ENCODE assay signal across 1 cellular context in the genomic region with DNA sequence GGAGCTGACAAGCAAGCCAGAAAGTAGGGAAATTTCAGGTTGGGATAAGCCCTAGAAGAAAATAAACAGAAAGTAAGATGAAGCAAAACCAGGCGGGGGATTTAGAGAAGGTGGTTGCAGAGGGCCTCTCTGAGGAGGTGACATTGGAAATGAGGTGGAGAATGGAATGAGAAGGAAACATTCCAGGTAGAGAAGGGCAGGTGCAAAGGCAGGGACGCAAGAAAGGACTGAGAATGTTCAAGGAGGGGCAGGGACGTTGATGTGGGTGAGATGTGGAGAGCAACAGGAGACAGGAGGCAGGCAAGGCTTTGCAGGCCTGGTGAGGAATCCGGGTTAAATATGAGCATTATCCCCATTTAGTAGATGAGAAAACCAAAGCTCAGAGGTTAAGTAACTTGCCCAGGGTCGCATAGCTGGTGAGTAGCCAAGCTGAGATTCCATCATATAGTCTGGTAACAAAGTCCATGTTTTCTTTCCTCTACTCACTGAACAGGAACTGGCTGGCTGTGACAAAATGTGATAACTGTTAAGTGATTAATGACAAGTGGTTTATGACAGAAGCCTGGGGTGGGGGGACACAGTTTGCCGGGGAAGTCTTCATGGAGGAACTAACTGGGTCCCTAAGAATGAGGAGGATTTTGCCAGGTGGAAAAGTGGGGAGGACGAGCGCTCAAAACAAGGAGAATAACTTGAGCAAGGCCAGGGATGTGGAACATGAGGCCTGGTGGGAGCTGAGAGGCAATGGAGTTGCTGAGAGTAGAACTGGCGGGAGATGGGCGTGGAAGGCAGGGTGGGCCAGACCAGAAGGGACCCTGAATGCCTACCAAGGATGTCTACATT.
A peak's percentile ranks its signal among the peaks of the same experiment; 100 is the strongest.
TF ChIP-seq lines count a peak whose summit lies in the region.

No MANE protein-coding gene starts in this region.

TF ChIP-seq in HepG2, 621 proteins besides CTCF, POLR2A, EP300 and RAD21 (continued from another document and continues in another):
- TF ChIP-seq, protein P1, sequence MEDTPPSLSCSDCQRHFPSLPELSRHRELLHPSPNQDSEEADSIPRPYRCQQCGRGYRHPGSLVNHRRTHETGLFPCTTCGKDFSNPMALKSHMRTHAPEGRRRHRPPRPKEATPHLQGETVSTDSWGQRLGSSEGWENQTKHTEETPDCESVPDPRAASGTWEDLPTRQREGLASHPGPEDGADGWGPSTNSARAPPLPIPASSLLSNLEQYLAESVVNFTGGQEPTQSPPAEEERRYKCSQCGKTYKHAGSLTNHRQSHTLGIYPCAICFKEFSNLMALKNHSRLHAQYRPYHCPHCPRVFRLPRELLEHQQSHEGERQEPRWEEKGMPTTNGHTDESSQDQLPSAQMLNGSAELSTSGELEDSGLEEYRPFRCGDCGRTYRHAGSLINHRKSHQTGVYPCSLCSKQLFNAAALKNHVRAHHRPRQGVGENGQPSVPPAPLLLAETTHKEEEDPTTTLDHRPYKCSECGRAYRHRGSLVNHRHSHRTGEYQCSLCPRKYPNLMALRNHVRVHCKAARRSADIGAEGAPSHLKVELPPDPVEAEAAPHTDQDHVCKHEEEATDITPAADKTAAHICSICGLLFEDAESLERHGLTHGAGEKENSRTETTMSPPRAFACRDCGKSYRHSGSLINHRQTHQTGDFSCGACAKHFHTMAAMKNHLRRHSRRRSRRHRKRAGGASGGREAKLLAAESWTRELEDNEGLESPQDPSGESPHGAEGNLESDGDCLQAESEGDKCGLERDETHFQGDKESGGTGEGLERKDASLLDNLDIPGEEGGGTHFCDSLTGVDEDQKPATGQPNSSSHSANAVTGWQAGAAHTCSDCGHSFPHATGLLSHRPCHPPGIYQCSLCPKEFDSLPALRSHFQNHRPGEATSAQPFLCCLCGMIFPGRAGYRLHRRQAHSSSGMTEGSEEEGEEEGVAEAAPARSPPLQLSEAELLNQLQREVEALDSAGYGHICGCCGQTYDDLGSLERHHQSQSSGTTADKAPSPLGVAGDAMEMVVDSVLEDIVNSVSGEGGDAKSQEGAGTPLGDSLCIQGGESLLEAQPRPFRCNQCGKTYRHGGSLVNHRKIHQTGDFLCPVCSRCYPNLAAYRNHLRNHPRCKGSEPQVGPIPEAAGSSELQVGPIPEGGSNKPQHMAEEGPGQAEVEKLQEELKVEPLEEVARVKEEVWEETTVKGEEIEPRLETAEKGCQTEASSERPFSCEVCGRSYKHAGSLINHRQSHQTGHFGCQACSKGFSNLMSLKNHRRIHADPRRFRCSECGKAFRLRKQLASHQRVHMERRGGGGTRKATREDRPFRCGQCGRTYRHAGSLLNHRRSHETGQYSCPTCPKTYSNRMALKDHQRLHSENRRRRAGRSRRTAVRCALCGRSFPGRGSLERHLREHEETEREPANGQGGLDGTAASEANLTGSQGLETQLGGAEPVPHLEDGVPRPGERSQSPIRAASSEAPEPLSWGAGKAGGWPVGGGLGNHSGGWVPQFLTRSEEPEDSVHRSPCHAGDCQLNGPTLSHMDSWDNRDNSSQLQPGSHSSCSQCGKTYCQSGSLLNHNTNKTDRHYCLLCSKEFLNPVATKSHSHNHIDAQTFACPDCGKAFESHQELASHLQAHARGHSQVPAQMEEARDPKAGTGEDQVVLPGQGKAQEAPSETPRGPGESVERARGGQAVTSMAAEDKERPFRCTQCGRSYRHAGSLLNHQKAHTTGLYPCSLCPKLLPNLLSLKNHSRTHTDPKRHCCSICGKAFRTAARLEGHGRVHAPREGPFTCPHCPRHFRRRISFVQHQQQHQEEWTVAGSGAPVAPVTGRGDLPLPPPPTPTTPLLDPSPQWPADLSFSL (CRISPR knock-in tag; IDR thresholded peaks at IDR 0.05) = no peak
- TF ChIP-seq U2AF2 (IDR thresholded peaks at IDR 0.05; ENCODE audit: low read depth, low read length) = no peak
- peak; percentile 90 for TF ChIP-seq FOXA3 (CRISPR knock-in tag; IDR thresholded peaks at IDR 0.05)
- TF ChIP-seq, protein P2, sequence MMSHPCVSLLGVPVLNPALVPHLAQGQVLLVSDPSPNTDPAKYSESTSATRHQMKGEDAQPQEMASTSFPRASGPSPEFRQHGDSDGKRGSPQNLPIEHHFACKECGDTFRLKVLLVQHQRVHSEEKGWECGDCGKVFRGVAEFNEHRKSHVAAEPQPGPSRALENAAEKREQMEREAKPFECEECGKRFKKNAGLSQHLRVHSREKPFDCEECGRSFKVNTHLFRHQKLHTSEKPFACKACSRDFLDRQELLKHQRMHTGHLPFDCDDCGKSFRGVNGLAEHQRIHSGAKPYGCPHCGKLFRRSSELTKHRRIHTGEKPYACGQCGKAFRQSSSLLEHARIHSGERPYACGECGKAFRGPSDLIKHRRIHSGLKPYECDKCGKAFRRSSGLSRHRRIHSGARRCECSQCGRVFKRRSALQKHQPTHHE (CRISPR knock-in tag; IDR thresholded peaks at IDR 0.05; ENCODE audit: borderline replicate concordance) = peak; percentile 35
- peak; percentile 57; the same call in 1 of the 2 replicates for TF ChIP-seq ZNF350 (CRISPR knock-in tag; IDR thresholded peaks at IDR 0.05; ENCODE audit: borderline replicate concordance, low read depth)
- no peak for TF ChIP-seq ZNF101 (CRISPR knock-in tag; IDR thresholded peaks at IDR 0.05; ENCODE audit: borderline replicate concordance, low read depth)
- TF ChIP-seq HDAC6 (IDR thresholded peaks at IDR 0.05; ENCODE audit: low read depth, low read length) = no peak
- TF ChIP-seq GATAD2A (CRISPR knock-in tag; IDR thresholded peaks at IDR 0.05) = peak; percentile 94
- TF ChIP-seq GABPA (IDR thresholded peaks at IDR 0.05; ENCODE audit: low read depth, low read length) = no peak
- peak; percentile 68 for TF ChIP-seq GABPA (CRISPR knock-in tag; IDR thresholded peaks at IDR 0.05; ENCODE audit: low read depth)
- TF ChIP-seq CCDC6 (CRISPR knock-in tag; IDR thresholded peaks at IDR 0.05) = peak; percentile 80; the same call in 1 of the 2 replicates
- peak; percentile 95 for TF ChIP-seq MIER3 (CRISPR knock-in tag; IDR thresholded peaks at IDR 0.05; ENCODE audit: borderline replicate concordance)
- no peak; the same call in 1 of the 2 replicates for TF ChIP-seq ARHGAP35 (CRISPR knock-in tag; IDR thresholded peaks at IDR 0.05; ENCODE audit: borderline replicate concordance)
- peak; percentile 68 for TF ChIP-seq SNAPC2 (CRISPR knock-in tag; IDR thresholded peaks at IDR 0.05)
- TF ChIP-seq ZNF570 (CRISPR knock-in tag; IDR thresholded peaks at IDR 0.05; ENCODE audit: borderline replicate concordance) = no peak
- TF ChIP-seq ZMYM2 (CRISPR knock-in tag; IDR thresholded peaks at IDR 0.05) = peak; percentile 100
- TF ChIP-seq KLF6 (CRISPR knock-in tag; IDR thresholded peaks at IDR 0.05) = peak; percentile 71; the same call in 1 of the 2 replicates
- peak; percentile 47; the same call in 1 of the 2 replicates for TF ChIP-seq ZNF7 (CRISPR knock-in tag; IDR thresholded peaks at IDR 0.05)
- no peak; the same call in 1 of the 2 replicates for TF ChIP-seq ZNF460 (CRISPR knock-in tag; IDR thresholded peaks at IDR 0.05; ENCODE audit: borderline replicate concordance)
- TF ChIP-seq FOXK1 (CRISPR knock-in tag; IDR thresholded peaks at IDR 0.05; ENCODE audit: borderline replicate concordance, low read depth) = peak; percentile 93
- TF ChIP-seq, protein P3, sequence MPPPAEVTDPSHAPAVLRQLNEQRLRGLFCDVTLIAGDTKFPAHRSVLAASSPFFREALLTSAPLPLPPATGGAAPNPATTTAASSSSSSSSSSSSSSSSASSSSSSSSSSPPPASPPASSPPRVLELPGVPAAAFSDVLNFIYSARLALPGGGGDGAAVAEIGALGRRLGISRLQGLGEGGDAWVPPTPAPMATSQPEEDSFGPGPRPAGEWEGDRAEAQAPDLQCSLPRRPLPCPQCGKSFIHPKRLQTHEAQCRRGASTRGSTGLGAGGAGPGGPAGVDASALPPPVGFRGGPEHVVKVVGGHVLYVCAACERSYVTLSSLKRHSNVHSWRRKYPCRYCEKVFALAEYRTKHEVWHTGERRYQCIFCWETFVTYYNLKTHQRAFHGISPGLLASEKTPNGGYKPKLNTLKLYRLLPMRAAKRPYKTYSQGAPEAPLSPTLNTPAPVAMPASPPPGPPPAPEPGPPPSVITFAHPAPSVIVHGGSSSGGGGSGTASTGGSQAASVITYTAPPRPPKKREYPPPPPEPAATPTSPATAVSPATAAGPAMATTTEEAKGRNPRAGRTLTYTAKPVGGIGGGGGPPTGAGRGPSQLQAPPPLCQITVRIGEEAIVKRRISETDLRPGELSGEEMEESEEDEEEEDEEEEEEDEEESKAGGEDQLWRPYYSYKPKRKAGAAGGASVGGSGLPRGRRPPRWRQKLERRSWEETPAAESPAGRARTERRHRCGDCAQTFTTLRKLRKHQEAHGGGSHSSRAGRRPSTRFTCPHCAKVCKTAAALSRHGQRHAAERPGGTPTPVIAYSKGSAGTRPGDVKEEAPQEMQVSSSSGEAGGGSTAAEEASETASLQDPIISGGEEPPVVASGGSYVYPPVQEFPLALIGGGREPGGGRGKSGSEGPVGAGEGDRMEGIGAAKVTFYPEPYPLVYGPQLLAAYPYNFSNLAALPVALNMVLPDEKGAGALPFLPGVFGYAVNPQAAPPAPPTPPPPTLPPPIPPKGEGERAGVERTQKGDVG (CRISPR knock-in tag; IDR thresholded peaks at IDR 0.05; ENCODE audit: borderline replicate concordance) = no peak; the same call in 1 of the 2 replicates
- 0 out of 2 replicates have a peak, but pooled peaks have one; percentile 46 for TF ChIP-seq MIER2 (CRISPR knock-in tag; IDR thresholded peaks at IDR 0.05)
- TF ChIP-seq, protein P4, sequence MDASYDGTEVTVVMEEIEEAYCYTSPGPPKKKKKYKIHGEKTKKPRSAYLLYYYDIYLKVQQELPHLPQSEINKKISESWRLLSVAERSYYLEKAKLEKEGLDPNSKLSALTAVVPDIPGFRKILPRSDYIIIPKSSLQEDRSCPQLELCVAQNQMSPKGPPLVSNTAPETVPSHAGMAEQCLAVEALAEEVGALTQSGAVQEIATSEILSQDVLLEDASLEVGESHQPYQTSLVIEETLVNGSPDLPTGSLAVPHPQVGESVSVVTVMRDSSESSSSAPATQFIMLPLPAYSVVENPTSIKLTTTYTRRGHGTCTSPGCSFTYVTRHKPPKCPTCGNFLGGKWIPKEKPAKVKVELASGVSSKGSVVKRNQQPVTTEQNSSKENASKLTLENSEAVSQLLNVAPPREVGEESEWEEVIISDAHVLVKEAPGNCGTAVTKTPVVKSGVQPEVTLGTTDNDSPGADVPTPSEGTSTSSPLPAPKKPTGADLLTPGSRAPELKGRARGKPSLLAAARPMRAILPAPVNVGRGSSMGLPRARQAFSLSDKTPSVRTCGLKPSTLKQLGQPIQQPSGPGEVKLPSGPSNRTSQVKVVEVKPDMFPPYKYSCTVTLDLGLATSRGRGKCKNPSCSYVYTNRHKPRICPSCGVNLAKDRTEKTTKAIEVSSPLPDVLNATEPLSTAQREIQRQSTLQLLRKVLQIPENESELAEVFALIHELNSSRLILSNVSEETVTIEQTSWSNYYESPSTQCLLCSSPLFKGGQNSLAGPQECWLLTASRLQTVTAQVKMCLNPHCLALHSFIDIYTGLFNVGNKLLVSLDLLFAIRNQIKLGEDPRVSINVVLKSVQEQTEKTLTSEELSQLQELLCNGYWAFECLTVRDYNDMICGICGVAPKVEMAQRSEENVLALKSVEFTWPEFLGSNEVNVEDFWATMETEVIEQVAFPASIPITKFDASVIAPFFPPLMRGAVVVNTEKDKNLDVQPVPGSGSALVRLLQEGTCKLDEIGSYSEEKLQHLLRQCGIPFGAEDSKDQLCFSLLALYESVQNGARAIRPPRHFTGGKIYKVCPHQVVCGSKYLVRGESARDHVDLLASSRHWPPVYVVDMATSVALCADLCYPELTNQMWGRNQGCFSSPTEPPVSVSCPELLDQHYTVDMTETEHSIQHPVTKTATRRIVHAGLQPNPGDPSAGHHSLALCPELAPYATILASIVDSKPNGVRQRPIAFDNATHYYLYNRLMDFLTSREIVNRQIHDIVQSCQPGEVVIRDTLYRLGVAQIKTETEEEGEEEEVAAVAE (CRISPR knock-in tag; IDR thresholded peaks at IDR 0.05; ENCODE audit: borderline replicate concordance) = peak; percentile 91
- TF ChIP-seq RXRA (CRISPR knock-in tag; IDR thresholded peaks at IDR 0.05) = 0 out of 2 replicates have a peak, but pooled peaks have one; percentile 45
- TF ChIP-seq MYNN (CRISPR knock-in tag; IDR thresholded peaks at IDR 0.05; ENCODE audit: low read depth) = no peak
- peak; percentile 32; the same call in 1 of the 2 replicates for TF ChIP-seq MYC (CRISPR knock-in tag; IDR thresholded peaks at IDR 0.05; ENCODE audit: borderline replicate concordance)
- TF ChIP-seq ZNF496 (CRISPR knock-in tag; IDR thresholded peaks at IDR 0.05; ENCODE audit: insufficient replicate concordance) = no peak
- no peak for TF ChIP-seq CBX1 (IDR thresholded peaks at IDR 0.05; ENCODE audit: low read depth)
- TF ChIP-seq, protein P5, sequence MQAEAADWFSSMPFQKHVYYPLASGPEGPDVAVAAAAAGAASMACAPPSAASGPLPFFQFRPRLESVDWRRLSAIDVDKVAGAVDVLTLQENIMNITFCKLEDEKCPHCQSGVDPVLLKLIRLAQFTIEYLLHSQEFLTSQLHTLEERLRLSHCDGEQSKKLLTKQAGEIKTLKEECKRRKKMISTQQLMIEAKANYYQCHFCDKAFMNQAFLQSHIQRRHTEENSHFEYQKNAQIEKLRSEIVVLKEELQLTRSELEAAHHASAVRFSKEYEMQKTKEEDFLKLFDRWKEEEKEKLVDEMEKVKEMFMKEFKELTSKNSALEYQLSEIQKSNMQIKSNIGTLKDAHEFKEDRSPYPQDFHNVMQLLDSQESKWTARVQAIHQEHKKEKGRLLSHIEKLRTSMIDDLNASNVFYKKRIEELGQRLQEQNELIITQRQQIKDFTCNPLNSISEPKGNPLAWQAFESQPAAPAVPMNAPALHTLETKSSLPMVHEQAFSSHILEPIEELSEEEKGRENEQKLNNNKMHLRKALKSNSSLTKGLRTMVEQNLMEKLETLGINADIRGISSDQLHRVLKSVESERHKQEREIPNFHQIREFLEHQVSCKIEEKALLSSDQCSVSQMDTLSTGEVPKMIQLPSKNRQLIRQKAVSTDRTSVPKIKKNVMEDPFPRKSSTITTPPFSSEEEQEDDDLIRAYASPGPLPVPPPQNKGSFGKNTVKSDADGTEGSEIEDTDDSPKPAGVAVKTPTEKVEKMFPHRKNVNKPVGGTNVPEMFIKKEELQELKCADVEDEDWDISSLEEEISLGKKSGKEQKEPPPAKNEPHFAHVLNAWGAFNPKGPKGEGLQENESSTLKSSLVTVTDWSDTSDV (CRISPR knock-in tag; IDR thresholded peaks at IDR 0.05) = no peak
- TF ChIP-seq ATAD3A (CRISPR knock-in tag; IDR thresholded peaks at IDR 0.05) = no peak
- no peak for TF ChIP-seq ZNF549 (CRISPR knock-in tag; IDR thresholded peaks at IDR 0.05)
- TF ChIP-seq NFKB2 (CRISPR knock-in tag; IDR thresholded peaks at IDR 0.05; ENCODE audit: borderline replicate concordance) = no peak
- no peak for TF ChIP-seq RARG (CRISPR knock-in tag; IDR thresholded peaks at IDR 0.05; ENCODE audit: low read depth)
- no peak for TF ChIP-seq ZNF235 (CRISPR knock-in tag; IDR thresholded peaks at IDR 0.05; ENCODE audit: borderline replicate concordance)
